15 cellular contexts compared by ENCODE assay signal in the genomic region with DNA sequence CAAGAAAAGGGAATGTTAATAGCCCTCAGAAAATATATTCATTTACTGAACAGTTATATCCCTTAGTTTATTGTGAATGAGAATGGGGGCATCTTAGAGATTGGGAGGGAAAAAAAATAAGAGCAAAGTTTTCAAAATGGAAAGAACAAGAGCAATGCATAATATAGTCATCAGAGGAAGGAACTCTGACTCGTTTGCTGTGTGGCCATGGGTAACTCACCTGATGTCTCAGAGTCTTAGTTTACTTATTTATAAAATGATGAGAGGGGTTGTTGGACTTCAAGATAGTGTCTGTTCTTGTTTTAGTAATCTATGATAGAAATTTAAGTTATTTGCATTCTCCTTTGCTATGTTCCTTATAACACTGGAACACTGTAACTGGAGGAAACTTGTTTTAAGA.
"Had no signal": no experiment of that assay in that cellular context is flagged by ENCODE, and none has a peak within 500 bp of the region (broad histone marks: within the 10 kb centered on the region; RNA-seq: fewer than 3 reads in every experiment).

No MANE protein-coding gene starts in this region.

- H3K27ac ChIP-seq: hepatocyte, upper lobe of left lung had no signal

- H3K4me3 ChIP-seq: hepatocyte, upper lobe of left lung had no signal

- H3K27me3 ChIP-seq: hepatocyte, upper lobe of left lung had no signal

- H3K4me3 Mint-ChIP-seq: activated CD8-positive, alpha-beta memory T cell treated with anti-CD3 and anti-CD28 coated beads, Interleukin-2, amount 10 ng/mL, durations not matched to agents 7 days and 5 days; brain; dendritic cell treated with granulocyte-macrophage colony-stimulating factor and Interleukin-4, amounts not matched to agents 40 ng/mL and 50 ng/mL, for 4 days; naive B cell had no signal

- H3K9me3 Mint-ChIP-seq: brain; dendritic cell treated with granulocyte-macrophage colony-stimulating factor and Interleukin-4, amounts not matched to agents 40 ng/mL and 50 ng/mL, for 4 days; effector memory CD8-positive, alpha-beta T cell; naive B cell had no signal

- H3K27ac Mint-ChIP-seq: activated CD8-positive, alpha-beta memory T cell treated with anti-CD3 and anti-CD28 coated beads, Interleukin-2, amount 10 ng/mL, durations not matched to agents 7 days and 5 days; brain; dendritic cell treated with granulocyte-macrophage colony-stimulating factor and Interleukin-4, amounts not matched to agents 40 ng/mL and 50 ng/mL, for 4 days had no signal

- H2AFZ ChIP-seq: hepatocyte had no signal

- H3K27me3 Mint-ChIP-seq: activated CD8-positive, alpha-beta memory T cell treated with anti-CD3 and anti-CD28 coated beads, Interleukin-2, amount 10 ng/mL, durations not matched to agents 7 days and 5 days; brain; dendritic cell treated with granulocyte-macrophage colony-stimulating factor and Interleukin-4, amounts not matched to agents 40 ng/mL and 50 ng/mL, for 4 days; effector memory CD8-positive, alpha-beta T cell; naive B cell had no signal

- H3K36me3 ChIP-seq: upper lobe of left lung had no signal

- H3K36me3 Mint-ChIP-seq: brain had no signal

- DNase-seq: activated CD4-positive, alpha-beta T cell treated with anti-CD3 and anti-CD28 coated beads, Interleukin-2, amount 50 U/mL, for 48 hours; activated CD8-positive, alpha-beta memory T cell treated with anti-CD3 and anti-CD28 coated beads, Interleukin-2, amount 10 ng/mL, durations not matched to agents 7 days and 5 days; activated naive CD4-positive, alpha-beta T cell treated with anti-CD3 and anti-CD28 coated beads, Interleukin-2, amount 50 U/mL, for 16 hours; amygdala; cerebellar nuclear complex; effector memory CD8-positive, alpha-beta T cell; kidney glomerular epithelial cell; naive B cell; stimulated activated CD4-positive, alpha-beta T cell treated with anti-CD3 and anti-CD28 coated beads, Interleukin-2, amount 100 ng/mL, for 24 hours; stimulated activated naive CD4-positive, alpha-beta T cell treated with Interleukin-2 at 50 U/mL for 16 hours; upper lobe of left lung had no signal

- H3K9me3 ChIP-seq: upper lobe of left lung had no signal

- ATAC-seq: activated CD8-positive, alpha-beta memory T cell treated with anti-CD3 and anti-CD28 coated beads, Interleukin-2, amount 10 ng/mL, durations not matched to agents 7 days and 5 days; effector memory CD8-positive, alpha-beta T cell; sciatic nerve had no signal

- H3K4me2 ChIP-seq: hepatocyte had no signal
